ENCODE assay signal across 16 cellular contexts in the genomic region with DNA sequence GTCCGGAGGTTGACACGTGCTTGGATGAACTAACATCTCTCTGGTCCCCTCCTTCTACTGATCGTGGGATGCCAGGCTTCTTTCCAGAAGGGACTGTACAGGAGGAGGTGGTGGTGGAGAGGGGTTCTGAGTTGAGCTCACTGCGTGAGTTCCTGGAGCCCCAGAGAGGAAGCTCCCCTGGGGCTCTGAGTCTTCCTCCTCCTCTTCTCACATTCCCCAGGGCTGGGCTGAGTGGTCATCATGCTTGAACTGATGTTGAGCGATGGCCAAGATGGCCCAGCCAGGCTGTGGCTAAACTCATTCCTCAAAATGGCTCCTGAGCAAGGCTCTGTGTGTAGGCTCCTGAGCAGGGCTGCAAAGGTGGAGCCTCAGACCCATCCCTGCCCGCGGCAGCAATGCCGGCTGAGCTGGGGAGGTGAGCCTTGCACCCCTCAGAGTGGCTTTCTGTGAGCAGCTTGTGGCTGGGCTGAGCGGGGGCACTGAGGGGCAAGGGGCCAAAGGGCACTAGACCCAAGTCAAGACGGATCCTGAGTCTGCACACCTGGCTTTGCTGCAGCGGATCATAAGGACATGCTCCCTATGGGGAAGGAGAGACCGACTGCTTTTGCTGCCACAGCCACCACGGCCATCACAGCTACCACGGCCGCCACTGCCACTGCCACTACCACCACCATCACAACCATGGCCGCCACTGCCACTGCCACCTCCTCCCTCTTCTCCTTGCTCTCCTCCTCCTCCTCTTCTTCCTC. TPM values are rescaled to one million over a fixed set of nuclear protein-coding genes. Genes with fewer than 3 reads are reported as not detected.
DNase-seq lines count a peak whose midpoint lies in the region; ATAC-seq and TF ChIP-seq lines count a peak whose summit lies in the region.
"Had no signal": no experiment of that assay in that cellular context is flagged by ENCODE, and none has a peak within 500 bp of the region (broad histone marks: within the 10 kb centered on the region; RNA-seq: fewer than 3 reads in every experiment).

No MANE protein-coding gene starts in this region.

- in situ Hi-C loops in astrocyte of the spinal cord (cut with HindIII; ENCODE audit: low sequenced_read_pairs): no loop called here

- H3K27ac Mint-ChIP-seq in HFFc6: 0 out of 2 replicates have a peak overlapping the region, but pooled peaks have one; percentile 55

- H3K36me3 Mint-ChIP-seq in HFFc6 (ENCODE audit: low read depth): peaks cover 8% of the 10 kb centered on the region

- TF ChIP-seq CTCF in HFFc6 (IDR thresholded peaks at IDR 0.05): no peak
- TF ChIP-seq CTCF in astrocyte of the spinal cord (IDR thresholded peaks at IDR 0.05; ENCODE audit: low read depth, low read length): no peak

- ATAC-seq in left ventricle myocardium superior (no peak), GM21723 (IDR thresholded peaks at IDR 0.05; ENCODE audit: unreplicated experiment) (no peak), HG03565 (IDR thresholded peaks at IDR 0.05; ENCODE audit: unreplicated experiment) (no peak)

- intact Hi-C loops in left ventricle myocardium superior (cut with micrococcal nuclease) (no loop called here), posterior vena cava (cut with DNase I) (no loop called here)

- peaks cover 28% of the 10 kb centered on the region for H3K27me3 Mint-ChIP-seq in HFFc6 (ENCODE audit: insufficient read depth)

- H3K9me3 Mint-ChIP-seq in HFFc6: no peaks in the 10 kb centered on the region

- no peak overlapping the region for H3K4me3 Mint-ChIP-seq in HFFc6

- peaks cover 35% of the 10 kb centered on the region for H3K4me1 Mint-ChIP-seq in HFFc6 (ENCODE audit: low read depth)

- H3K4me3 ChIP-seq in astrocyte of the spinal cord (ENCODE audit: low read depth, low read length): no peak overlapping the region

- DNase-seq in HFFc6: no peak
- DNase-seq in astrocyte of the spinal cord (ENCODE audit: low read depth, low spot score): peak; percentile 31
- peak; percentile 7 for DNase-seq in left ventricle myocardium superior
- peak; percentile 47 for DNase-seq in posterior vena cava (ENCODE audit: low spot score)
- DNase-seq in activated CD4-positive, alpha-beta T cell treated with anti-CD3 and anti-CD28 coated beads for 48 hours: no peak
- DNase-seq in activated CD4-positive, alpha-beta T cell treated with anti-CD3 and anti-CD28 coated beads for 4 hours: no peak
- DNase-seq: ACHN, DMS79, NCI-H1105, NCI-H1694 treated with DMSO at 0.1 percent for 48 hours, NCI-H2107, NCI-H510A, NCI-H774 had no signal

RNA-seq across cellular contexts. Expression of a gene that starts 35.4 kb away (rescaled TPM):
- 100 to 1,000 TPM; 151 to 262 (median 250) TPM for total RNA-seq in HFFc6 (2021; fragmentation: NEBNext Ultra II Directional; extraction: Animal tissue kit (Norgen Biotek cat#: 25700))
- total RNA-seq in left ventricle myocardium superior (20.6 TPM), posterior vena cava (10 to 100 TPM; 56.2 to 99.4 TPM)
- total RNA-seq: OCI-LY7 had no signal

RNA-seq across cellular contexts. Expression of a gene that starts 42.2 kb away (rescaled TPM):
- total RNA-seq in HFFc6 (2021; fragmentation: NEBNext Ultra II Directional; extraction: Animal tissue kit (Norgen Biotek cat#: 25700)): not detected
- total RNA-seq in left ventricle myocardium superior: not detected
- not detected for total RNA-seq in posterior vena cava
- total RNA-seq: OCI-LY7 had no signal

Comparison
In these comparisons a context has a peak if more than half of its experiments do, and no peak if none do; other contexts are left out.
1. DNase-seq: peak in astrocyte of the spinal cord (single experiment), left ventricle myocardium superior (single experiment) and posterior vena cava (single experiment); none in HFFc6 (single experiment), activated CD4-positive, alpha-beta T cell treated with anti-CD3 and anti-CD28 coated beads for 48 hours (single experiment) and activated CD4-positive, alpha-beta T cell treated with anti-CD3 and anti-CD28 coated beads for 4 hours (0 of 2).